ENCODE assay signal across 1 cellular context in genomic region chr2:202238234-202239197, GRCh38.
TF ChIP-seq lines count a peak whose summit lies in the region.

Gene SUMO1 (minus strand): TSS chr2:202238597. CDS start chr2:202238451, 146 bp downstream.

TF ChIP-seq in H1, 55 proteins besides CTCF, POLR2A, EP300 and RAD21 (continued from another document):
- TF ChIP-seq CBX8 (IDR thresholded peaks at IDR 0.05; ENCODE audit: borderline replicate concordance, low read depth, low read length) (no peak), CBX5 (IDR thresholded peaks at IDR 0.05; ENCODE audit: low read depth, low read length) (no peak), ZNF274 (IDR thresholded peaks at IDR 0.05; ENCODE audit: borderline replicate concordance, extremely low read depth, low read length) (no peak), SP1 (IDR thresholded peaks at IDR 0.05; ENCODE audit: low read depth, low read length) (0 out of 2 replicates have a peak, but pooled peaks have one; percentile 6), SP2 (IDR thresholded peaks at IDR 0.05; ENCODE audit: low read length) (no peak), TAF1 (IDR thresholded peaks at IDR 0.05; ENCODE audit: low read depth, low read length) (peak; percentile 92), NANOG (IDR thresholded peaks at IDR 0.05; ENCODE audit: insufficient read depth, low read depth, low read length, poor library complexity, severe bottlenecking) (no peak), SAP30 (IDR thresholded peaks at IDR 0.05; ENCODE audit: insufficient read depth, insufficient replicate concordance, low read length) (no peak), TEAD4 (IDR thresholded peaks at IDR 0.05; ENCODE audit: low read depth, low read length) (no peak; the same call in 1 of the 2 replicates), CTBP2 (IDR thresholded peaks at IDR 0.05; ENCODE audit: borderline replicate concordance, insufficient read depth, insufficient read length, low read length) (peak; percentile 49), BCL11A (IDR thresholded peaks at IDR 0.05; ENCODE audit: low read depth in 2 of 2, low read length in 2 of 2) (no peak), GTF2F1 (IDR thresholded peaks at IDR 0.05; ENCODE audit: borderline replicate concordance, low read depth, low read length) (peak; percentile 89), E2F6 (IDR thresholded peaks at IDR 0.05) (peak; percentile 72), RNF2 (IDR thresholded peaks at IDR 0.05; ENCODE audit: borderline replicate concordance, low read depth, low read length, missing control alignments, poor library complexity, severe bottlenecking) (no peak), ATF2 (IDR thresholded peaks at IDR 0.05; ENCODE audit: low read length) (no peak), SRF (IDR thresholded peaks at IDR 0.05; ENCODE audit: low read depth, low read length) (no peak), USF2 (IDR thresholded peaks at IDR 0.05; ENCODE audit: low read length) (no peak), CHD7 (IDR thresholded peaks at IDR 0.05; ENCODE audit: insufficient replicate concordance, low read length) (no peak), TAF7 (optimal IDR thresholded peaks at IDR 0.05; ENCODE audit: borderline replicate concordance, low read depth, low read length) (no peak), EGR1 (IDR thresholded peaks at IDR 0.05; ENCODE audit: borderline replicate concordance, low read depth, low read length) (no peak), BACH1 (IDR thresholded peaks at IDR 0.05; ENCODE audit: low read length) (no peak), MAX (IDR thresholded peaks at IDR 0.05) (peak; percentile 11; the same call in 1 of the 2 replicates), YY1 (IDR thresholded peaks at IDR 0.05; ENCODE audit: low read depth, low read length) (peak; percentile 42; the same call in 1 of the 2 replicates), SP4 (IDR thresholded peaks at IDR 0.05; ENCODE audit: low read length) (0 out of 2 replicates have a peak, but pooled peaks have one; percentile 6), GABPA (IDR thresholded peaks at IDR 0.05; ENCODE audit: borderline replicate concordance, insufficient read depth, low read length) (peak; percentile 91; the same call in 1 of the 2 replicates), JUND (IDR thresholded peaks at IDR 0.05; ENCODE audit: low read length) (no peak), KDM1A (IDR thresholded peaks at IDR 0.05; ENCODE audit: borderline replicate concordance, low read length) (peak; percentile 92; the same call in 1 of the 2 replicates), JUN (IDR thresholded peaks at IDR 0.05; ENCODE audit: low read depth, low read length) (no peak), RFX5 (IDR thresholded peaks at IDR 0.05; ENCODE audit: borderline replicate concordance, low read depth, low read length) (no peak), HDAC6 (IDR thresholded peaks at IDR 0.05; ENCODE audit: low read depth, low read length) (no peak), KDM5A (IDR thresholded peaks at IDR 0.05; ENCODE audit: low read length) (no peak; the same call in 1 of the 2 replicates), NRF1 (IDR thresholded peaks at IDR 0.05; ENCODE audit: low read depth, low read length) (no peak), POLR2AphosphoS5 (IDR thresholded peaks at IDR 0.05; ENCODE audit: low read depth, low read length) (peak; percentile 94), RBBP5 (IDR thresholded peaks at IDR 0.05; ENCODE audit: borderline replicate concordance, low read depth, low read length) (peak; percentile 85; the same call in 1 of the 2 replicates), KDM4A (IDR thresholded peaks at IDR 0.05; ENCODE audit: low read depth, low read length, severe bottlenecking) (no peak), CHD1 (IDR thresholded peaks at IDR 0.05; ENCODE audit: low read depth, low read length) (no peak), PHF8 (conservative IDR thresholded peaks at IDR 0.05; ENCODE audit: low read depth, low read length) (peak; percentile 89), ASH2L (IDR thresholded peaks at IDR 0.05; ENCODE audit: low read length) (peak; percentile 99), SUZ12 (IDR thresholded peaks at IDR 0.05; ENCODE audit: low read length) (no peak), EZH2 (IDR thresholded peaks at IDR 0.05; ENCODE audit: low read depth, low read length, severe bottlenecking) (no peak), TCF12 (IDR thresholded peaks at IDR 0.05; ENCODE audit: low read depth, low read length) (no peak), TBP (IDR thresholded peaks at IDR 0.05; ENCODE audit: low read depth, low read length) (peak; percentile 84), ATF3 (IDR thresholded peaks at IDR 0.05; ENCODE audit: insufficient read depth, low read depth, low read length) (no peak), SIRT6 (IDR thresholded peaks at IDR 0.05; ENCODE audit: low read length) (no peak), MAFK (IDR thresholded peaks at IDR 0.05; ENCODE audit: low read depth, low read length) (no peak)
